ENCODE assay signal across 1 cellular context in the genomic region with DNA sequence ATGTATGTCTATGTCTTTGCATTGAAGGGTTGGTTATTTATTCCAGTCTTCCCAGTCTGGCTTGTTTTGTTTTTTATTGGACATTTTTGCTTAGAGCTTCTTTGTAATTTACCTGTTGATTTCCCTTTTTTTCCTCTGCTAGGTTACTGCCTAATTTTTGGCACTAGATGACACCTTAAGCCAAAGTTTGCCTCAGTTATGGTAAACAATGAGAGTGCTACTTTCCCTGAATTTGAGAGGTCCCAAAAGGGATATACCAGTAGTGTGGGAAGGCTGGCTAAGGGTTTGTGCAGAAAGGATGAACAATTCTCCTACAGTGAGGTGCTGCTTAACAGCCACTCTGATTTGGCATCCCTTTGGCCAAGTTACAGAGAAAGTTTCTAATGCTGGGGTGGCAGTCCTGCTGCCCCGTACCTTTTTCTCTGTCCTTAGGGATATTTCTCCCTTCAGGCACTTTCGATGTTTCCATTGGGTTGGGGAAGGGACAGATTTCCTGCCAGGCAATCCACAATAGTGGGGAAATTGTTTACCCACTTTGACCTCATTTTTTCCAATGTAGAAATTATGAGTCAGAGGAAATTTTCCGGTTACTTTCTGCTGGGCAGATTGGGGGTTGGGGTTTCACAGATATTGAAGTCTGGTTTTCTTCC.
TF ChIP-seq lines count a peak whose summit lies in the region.

No MANE protein-coding gene starts in this region.

TF ChIP-seq in HepG2, 621 proteins besides CTCF, POLR2A, EP300 and RAD21 (continued from another document):
- TF ChIP-seq, protein P1, sequence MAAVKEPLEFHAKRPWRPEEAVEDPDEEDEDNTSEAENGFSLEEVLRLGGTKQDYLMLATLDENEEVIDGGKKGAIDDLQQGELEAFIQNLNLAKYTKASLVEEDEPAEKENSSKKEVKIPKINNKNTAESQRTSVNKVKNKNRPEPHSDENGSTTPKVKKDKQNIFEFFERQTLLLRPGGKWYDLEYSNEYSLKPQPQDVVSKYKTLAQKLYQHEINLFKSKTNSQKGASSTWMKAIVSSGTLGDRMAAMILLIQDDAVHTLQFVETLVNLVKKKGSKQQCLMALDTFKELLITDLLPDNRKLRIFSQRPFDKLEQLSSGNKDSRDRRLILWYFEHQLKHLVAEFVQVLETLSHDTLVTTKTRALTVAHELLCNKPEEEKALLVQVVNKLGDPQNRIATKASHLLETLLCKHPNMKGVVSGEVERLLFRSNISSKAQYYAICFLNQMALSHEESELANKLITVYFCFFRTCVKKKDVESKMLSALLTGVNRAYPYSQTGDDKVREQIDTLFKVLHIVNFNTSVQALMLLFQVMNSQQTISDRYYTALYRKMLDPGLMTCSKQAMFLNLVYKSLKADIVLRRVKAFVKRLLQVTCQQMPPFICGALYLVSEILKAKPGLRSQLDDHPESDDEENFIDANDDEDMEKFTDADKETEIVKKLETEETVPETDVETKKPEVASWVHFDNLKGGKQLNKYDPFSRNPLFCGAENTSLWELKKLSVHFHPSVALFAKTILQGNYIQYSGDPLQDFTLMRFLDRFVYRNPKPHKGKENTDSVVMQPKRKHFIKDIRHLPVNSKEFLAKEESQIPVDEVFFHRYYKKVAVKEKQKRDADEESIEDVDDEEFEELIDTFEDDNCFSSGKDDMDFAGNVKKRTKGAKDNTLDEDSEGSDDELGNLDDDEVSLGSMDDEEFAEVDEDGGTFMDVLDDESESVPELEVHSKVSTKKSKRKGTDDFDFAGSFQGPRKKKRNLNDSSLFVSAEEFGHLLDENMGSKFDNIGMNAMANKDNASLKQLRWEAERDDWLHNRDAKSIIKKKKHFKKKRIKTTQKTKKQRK (IDR thresholded peaks at IDR 0.05; ENCODE audit: low read length): no peak
- no peak for TF ChIP-seq ZNF569 (CRISPR knock-in tag; IDR thresholded peaks at IDR 0.05; ENCODE audit: borderline replicate concordance)
- TF ChIP-seq, protein P2, sequence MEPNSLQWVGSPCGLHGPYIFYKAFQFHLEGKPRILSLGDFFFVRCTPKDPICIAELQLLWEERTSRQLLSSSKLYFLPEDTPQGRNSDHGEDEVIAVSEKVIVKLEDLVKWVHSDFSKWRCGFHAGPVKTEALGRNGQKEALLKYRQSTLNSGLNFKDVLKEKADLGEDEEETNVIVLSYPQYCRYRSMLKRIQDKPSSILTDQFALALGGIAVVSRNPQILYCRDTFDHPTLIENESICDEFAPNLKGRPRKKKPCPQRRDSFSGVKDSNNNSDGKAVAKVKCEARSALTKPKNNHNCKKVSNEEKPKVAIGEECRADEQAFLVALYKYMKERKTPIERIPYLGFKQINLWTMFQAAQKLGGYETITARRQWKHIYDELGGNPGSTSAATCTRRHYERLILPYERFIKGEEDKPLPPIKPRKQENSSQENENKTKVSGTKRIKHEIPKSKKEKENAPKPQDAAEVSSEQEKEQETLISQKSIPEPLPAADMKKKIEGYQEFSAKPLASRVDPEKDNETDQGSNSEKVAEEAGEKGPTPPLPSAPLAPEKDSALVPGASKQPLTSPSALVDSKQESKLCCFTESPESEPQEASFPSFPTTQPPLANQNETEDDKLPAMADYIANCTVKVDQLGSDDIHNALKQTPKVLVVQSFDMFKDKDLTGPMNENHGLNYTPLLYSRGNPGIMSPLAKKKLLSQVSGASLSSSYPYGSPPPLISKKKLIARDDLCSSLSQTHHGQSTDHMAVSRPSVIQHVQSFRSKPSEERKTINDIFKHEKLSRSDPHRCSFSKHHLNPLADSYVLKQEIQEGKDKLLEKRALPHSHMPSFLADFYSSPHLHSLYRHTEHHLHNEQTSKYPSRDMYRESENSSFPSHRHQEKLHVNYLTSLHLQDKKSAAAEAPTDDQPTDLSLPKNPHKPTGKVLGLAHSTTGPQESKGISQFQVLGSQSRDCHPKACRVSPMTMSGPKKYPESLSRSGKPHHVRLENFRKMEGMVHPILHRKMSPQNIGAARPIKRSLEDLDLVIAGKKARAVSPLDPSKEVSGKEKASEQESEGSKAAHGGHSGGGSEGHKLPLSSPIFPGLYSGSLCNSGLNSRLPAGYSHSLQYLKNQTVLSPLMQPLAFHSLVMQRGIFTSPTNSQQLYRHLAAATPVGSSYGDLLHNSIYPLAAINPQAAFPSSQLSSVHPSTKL (CRISPR knock-in tag; IDR thresholded peaks at IDR 0.05): peak; percentile 75
- no peak for TF ChIP-seq ATAD3A (CRISPR knock-in tag; IDR thresholded peaks at IDR 0.05)
- peak; percentile 29; the same call in 1 of the 2 replicates for TF ChIP-seq ZNF792 (CRISPR knock-in tag; IDR thresholded peaks at IDR 0.05)
- TF ChIP-seq TSC22D2 (CRISPR knock-in tag; IDR thresholded peaks at IDR 0.05; ENCODE audit: borderline replicate concordance): no peak
- no peak for TF ChIP-seq ZNF101 (CRISPR knock-in tag; IDR thresholded peaks at IDR 0.05; ENCODE audit: borderline replicate concordance, low read depth)
- TF ChIP-seq ZNF232 (CRISPR knock-in tag; IDR thresholded peaks at IDR 0.05; ENCODE audit: borderline replicate concordance): no peak
- no peak for TF ChIP-seq TAF1 (CRISPR knock-in tag; IDR thresholded peaks at IDR 0.05)
- no peak for TF ChIP-seq ZNF484 (CRISPR knock-in tag; IDR thresholded peaks at IDR 0.05; ENCODE audit: borderline replicate concordance, low read depth)
- TF ChIP-seq, protein P3, sequence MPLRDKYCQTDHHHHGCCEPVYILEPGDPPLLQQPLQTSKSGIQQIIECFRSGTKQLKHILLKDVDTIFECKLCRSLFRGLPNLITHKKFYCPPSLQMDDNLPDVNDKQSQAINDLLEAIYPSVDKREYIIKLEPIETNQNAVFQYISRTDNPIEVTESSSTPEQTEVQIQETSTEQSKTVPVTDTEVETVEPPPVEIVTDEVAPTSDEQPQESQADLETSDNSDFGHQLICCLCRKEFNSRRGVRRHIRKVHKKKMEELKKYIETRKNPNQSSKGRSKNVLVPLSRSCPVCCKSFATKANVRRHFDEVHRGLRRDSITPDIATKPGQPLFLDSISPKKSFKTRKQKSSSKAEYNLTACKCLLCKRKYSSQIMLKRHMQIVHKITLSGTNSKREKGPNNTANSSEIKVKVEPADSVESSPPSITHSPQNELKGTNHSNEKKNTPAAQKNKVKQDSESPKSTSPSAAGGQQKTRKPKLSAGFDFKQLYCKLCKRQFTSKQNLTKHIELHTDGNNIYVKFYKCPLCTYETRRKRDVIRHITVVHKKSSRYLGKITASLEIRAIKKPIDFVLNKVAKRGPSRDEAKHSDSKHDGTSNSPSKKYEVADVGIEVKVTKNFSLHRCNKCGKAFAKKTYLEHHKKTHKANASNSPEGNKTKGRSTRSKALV (CRISPR knock-in tag; IDR thresholded peaks at IDR 0.05): no peak
- TF ChIP-seq ZNF773 (CRISPR knock-in tag; IDR thresholded peaks at IDR 0.05; ENCODE audit: borderline replicate concordance): no peak
- no peak for TF ChIP-seq ZNF841 (CRISPR knock-in tag; IDR thresholded peaks at IDR 0.05; ENCODE audit: borderline replicate concordance)
- no peak for TF ChIP-seq SIN3B (IDR thresholded peaks at IDR 0.05; ENCODE audit: low read length)
- TF ChIP-seq, protein P4, sequence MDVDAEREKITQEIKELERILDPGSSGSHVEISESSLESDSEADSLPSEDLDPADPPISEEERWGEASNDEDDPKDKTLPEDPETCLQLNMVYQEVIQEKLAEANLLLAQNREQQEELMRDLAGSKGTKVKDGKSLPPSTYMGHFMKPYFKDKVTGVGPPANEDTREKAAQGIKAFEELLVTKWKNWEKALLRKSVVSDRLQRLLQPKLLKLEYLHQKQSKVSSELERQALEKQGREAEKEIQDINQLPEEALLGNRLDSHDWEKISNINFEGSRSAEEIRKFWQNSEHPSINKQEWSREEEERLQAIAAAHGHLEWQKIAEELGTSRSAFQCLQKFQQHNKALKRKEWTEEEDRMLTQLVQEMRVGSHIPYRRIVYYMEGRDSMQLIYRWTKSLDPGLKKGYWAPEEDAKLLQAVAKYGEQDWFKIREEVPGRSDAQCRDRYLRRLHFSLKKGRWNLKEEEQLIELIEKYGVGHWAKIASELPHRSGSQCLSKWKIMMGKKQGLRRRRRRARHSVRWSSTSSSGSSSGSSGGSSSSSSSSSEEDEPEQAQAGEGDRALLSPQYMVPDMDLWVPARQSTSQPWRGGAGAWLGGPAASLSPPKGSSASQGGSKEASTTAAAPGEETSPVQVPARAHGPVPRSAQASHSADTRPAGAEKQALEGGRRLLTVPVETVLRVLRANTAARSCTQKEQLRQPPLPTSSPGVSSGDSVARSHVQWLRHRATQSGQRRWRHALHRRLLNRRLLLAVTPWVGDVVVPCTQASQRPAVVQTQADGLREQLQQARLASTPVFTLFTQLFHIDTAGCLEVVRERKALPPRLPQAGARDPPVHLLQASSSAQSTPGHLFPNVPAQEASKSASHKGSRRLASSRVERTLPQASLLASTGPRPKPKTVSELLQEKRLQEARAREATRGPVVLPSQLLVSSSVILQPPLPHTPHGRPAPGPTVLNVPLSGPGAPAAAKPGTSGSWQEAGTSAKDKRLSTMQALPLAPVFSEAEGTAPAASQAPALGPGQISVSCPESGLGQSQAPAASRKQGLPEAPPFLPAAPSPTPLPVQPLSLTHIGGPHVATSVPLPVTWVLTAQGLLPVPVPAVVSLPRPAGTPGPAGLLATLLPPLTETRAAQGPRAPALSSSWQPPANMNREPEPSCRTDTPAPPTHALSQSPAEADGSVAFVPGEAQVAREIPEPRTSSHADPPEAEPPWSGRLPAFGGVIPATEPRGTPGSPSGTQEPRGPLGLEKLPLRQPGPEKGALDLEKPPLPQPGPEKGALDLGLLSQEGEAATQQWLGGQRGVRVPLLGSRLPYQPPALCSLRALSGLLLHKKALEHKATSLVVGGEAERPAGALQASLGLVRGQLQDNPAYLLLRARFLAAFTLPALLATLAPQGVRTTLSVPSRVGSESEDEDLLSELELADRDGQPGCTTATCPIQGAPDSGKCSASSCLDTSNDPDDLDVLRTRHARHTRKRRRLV (CRISPR knock-in tag; IDR thresholded peaks at IDR 0.05): no peak
- TF ChIP-seq SOX13 (IDR thresholded peaks at IDR 0.05): no peak
- TF ChIP-seq SOX13 (CRISPR knock-in tag; conservative IDR thresholded peaks at IDR 0.05 in 1 of 2, IDR thresholded peaks at IDR 0.05 in 1 of 2): 0 out of 4 replicates have a peak, but pooled peaks of 1 of the 2 experiments have one; percentile 39
- TF ChIP-seq HNRNPLL (IDR thresholded peaks at IDR 0.05; ENCODE audit: low read depth, low read length, poor library complexity, severe bottlenecking): no peak
- TF ChIP-seq ZNF761 (CRISPR knock-in tag; conservative IDR thresholded peaks at IDR 0.05): no peak
